20 cellular contexts compared by ENCODE assay signal in the genomic region with DNA sequence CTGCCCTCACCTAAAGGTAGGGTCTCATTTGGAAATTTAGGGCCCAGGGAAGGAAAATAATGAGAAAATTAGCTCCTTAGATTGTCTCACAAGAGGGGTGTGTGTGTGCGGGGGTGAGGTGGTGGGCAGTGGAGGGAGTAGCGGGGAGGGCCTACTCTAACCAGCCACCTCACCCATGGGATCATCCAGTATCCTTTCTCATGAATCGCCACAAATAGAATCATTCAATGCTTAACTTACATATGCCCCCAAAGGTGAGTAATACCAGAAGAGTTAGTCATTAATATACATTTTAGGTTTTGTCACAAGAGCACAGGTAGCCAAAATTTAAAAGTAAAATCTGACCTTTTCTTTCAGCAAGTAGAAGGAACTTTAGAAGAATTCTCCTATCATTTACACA.
"Had no signal": no experiment of that assay in that cellular context is flagged by ENCODE, and none has a peak within 500 bp of the region (broad histone marks: within the 10 kb centered on the region; RNA-seq: fewer than 3 reads in every experiment).

No MANE protein-coding gene starts in this region.

- ATAC-seq: HepG2, Panc1 had no signal

- DNase-seq: IMR-90, Karpas-422, KG1, MM.1S, NCI-H1092 treated with DMSO at 0.1 percent for 48 hours, NCI-H1436, NCI-H187, NCI-H2029, NCI-H2081 treated with DMSO at 0.1 percent for 48 hours, NCI-H2171, NCI-H226, NCI-H446, NCI-H510A, NCI-H524 treated with DMSO at 0.1 percent for 48 hours, NCI-H774, SHP77, SK-N-SH had no signal

- H3K9me3 ChIP-seq: SK-N-SH had no signal

- H3K27ac ChIP-seq: RWPE1 had no signal
